Comparison of ENCODE assay signal across 20 cellular contexts in the genomic region with DNA sequence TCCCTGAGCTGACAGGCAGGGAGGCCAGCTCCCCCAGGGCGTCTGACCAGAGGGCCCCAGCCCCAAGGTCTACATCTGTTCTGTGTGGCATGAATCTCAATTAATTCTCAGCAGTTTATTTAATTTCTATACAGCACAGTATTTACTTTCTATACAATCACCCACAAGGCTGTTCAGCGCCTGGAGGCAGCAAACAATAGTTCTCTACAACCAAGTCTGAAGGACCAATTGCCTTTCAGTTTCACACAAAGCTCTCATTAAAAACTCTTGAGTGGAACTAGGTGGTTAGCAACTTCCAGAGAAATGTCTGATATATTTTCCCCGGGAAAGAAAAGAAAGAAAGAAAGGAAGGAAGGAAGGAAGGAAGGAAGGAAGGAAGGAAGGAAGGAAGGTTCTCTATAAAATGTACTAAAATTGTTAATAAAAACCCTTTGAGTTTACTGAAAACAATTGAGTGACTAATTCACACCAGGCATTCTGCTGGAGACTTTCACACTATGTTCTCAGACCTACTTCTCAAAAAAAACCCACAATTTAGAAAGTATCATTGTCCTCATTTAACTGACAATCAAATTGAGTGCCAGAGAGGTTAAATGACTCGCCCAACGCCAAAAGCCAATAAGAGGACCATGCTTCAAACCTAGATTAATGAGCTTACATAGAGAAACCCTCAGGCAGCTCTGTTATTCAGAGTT.
DNase-seq lines count a peak whose midpoint lies in the region; ATAC-seq, FAIRE-seq and TF ChIP-seq lines count a peak whose summit lies in the region.
"Had no signal": no experiment of that assay in that cellular context is flagged by ENCODE, and none has a peak within 500 bp of the region (broad histone marks: within the 10 kb centered on the region; RNA-seq: fewer than 3 reads in every experiment).

No MANE protein-coding gene starts in this region.

- DNase-seq in T-helper 1 cell (no peak), NCI-H748 (lab: John Stamatoyannopoulos, UW; ENCODE audit: unreplicated experiment) (peak; percentile 64), pons (ENCODE audit: low spot score) (peak; percentile 16), right lobe of liver (no peak), HTR-8/SVneo (ENCODE audit: insufficient read length, low spot score) (no peak)
- no peak for DNase-seq in central memory CD8-positive, alpha-beta T cell (ENCODE audit: low spot score in 2 of 2)
- DNase-seq in activated naive CD4-positive, alpha-beta T cell treated with Interleukin-2 at 50 U/mL for 16 hours = no peak
- DNase-seq: activated effector memory CD4-positive, alpha-beta T cell treated with anti-CD3 and anti-CD28 coated beads, Interleukin-2, amount 50 U/mL, for 16 hours; body of pancreas; DMS79 treated with DMSO at 0.1 percent for 48 hours; NCI-H2081; occipital lobe; T-helper 9 cell; transverse colon had no signal

- no peaks in the 10 kb centered on the region for H3K4me1 ChIP-seq in right lobe of liver
- H3K4me1 ChIP-seq: body of pancreas, transverse colon had no signal

- H3K27ac Mint-ChIP-seq in T-helper 1 cell treated with Interleukin-12 subunit alpha and Interleukin-12 subunit beta and Interleukin-4 antibody, amounts not matched to agents 30 μg/mL and 1 μg/mL, for 36 hours = no peak overlapping the region
- no peak overlapping the region for H3K27ac Mint-ChIP-seq in central memory CD8-positive, alpha-beta T cell (ENCODE audit: low read depth)
- H3K27ac Mint-ChIP-seq: dendritic cell treated with granulocyte-macrophage colony-stimulating factor and Interleukin-4, amounts not matched to agents 40 ng/mL and 50 ng/mL, for 4 days had no signal

- ATAC-seq in central memory CD8-positive, alpha-beta T cell (replicated peaks; ENCODE audit: extremely low read depth, poor library complexity, severe bottlenecking) = peak; percentile 37
- ATAC-seq in right lobe of liver = no peak
- ATAC-seq: body of pancreas, esophagus mucosa, sciatic nerve had no signal

- TF ChIP-seq CTCF in right lobe of liver (IDR thresholded peaks at IDR 0.05) = no peak

- H3K4me1 Mint-ChIP-seq in T-helper 1 cell treated with Interleukin-12 subunit alpha and Interleukin-12 subunit beta and Interleukin-4 antibody, amounts not matched to agents 30 μg/mL and 1 μg/mL, for 36 hours (ENCODE audit: low read depth) = peaks cover 4% of the 10 kb centered on the region
- peaks cover 6% of the 10 kb centered on the region for H3K4me1 Mint-ChIP-seq in central memory CD8-positive, alpha-beta T cell

- no peak overlapping the region for H3K4me3 ChIP-seq in right lobe of liver
- H3K4me3 ChIP-seq: body of pancreas, transverse colon had no signal

- H3K27me3 Mint-ChIP-seq in T-helper 1 cell treated with Interleukin-12 subunit alpha and Interleukin-12 subunit beta and Interleukin-4 antibody, amounts not matched to agents 30 μg/mL and 1 μg/mL, for 36 hours (ENCODE audit: low read depth) = peaks cover 16% of the 10 kb centered on the region
- peaks cover 21% of the 10 kb centered on the region for H3K27me3 Mint-ChIP-seq in central memory CD8-positive, alpha-beta T cell

- FAIRE-seq in HTR-8/SVneo (lab: Jason Lieb, UNC) = no peak
- FAIRE-seq: A204.1 had no signal

- no peak overlapping the region for H3K27ac ChIP-seq in right lobe of liver
- H3K27ac ChIP-seq: body of pancreas, C4-2B, transverse colon had no signal

- H3K9me3 Mint-ChIP-seq in T-helper 1 cell treated with Interleukin-12 subunit alpha and Interleukin-12 subunit beta and Interleukin-4 antibody, amounts not matched to agents 30 μg/mL and 1 μg/mL, for 36 hours = no peaks in the 10 kb centered on the region
- no peaks in the 10 kb centered on the region for H3K9me3 Mint-ChIP-seq in central memory CD8-positive, alpha-beta T cell
- H3K9me3 Mint-ChIP-seq: dendritic cell treated with granulocyte-macrophage colony-stimulating factor and Interleukin-4, amounts not matched to agents 40 ng/mL and 50 ng/mL, for 4 days had no signal

- H3K9me3 ChIP-seq in right lobe of liver = no peaks in the 10 kb centered on the region
- H3K9me3 ChIP-seq: body of pancreas, transverse colon had no signal

- no peaks in the 10 kb centered on the region for H3K27me3 ChIP-seq in right lobe of liver
- H3K27me3 ChIP-seq: body of pancreas, transverse colon had no signal

- no peaks in the 10 kb centered on the region for H3K36me3 ChIP-seq in right lobe of liver
- H3K36me3 ChIP-seq: transverse colon had no signal

- H3K4me3 Mint-ChIP-seq in T-helper 1 cell treated with Interleukin-12 subunit alpha and Interleukin-12 subunit beta and Interleukin-4 antibody, amounts not matched to agents 30 μg/mL and 1 μg/mL, for 36 hours = peak overlapping the region; percentile 39
- H3K4me3 Mint-ChIP-seq in central memory CD8-positive, alpha-beta T cell = peak overlapping the region; percentile 29
- H3K4me3 Mint-ChIP-seq: dendritic cell treated with granulocyte-macrophage colony-stimulating factor and Interleukin-4, amounts not matched to agents 40 ng/mL and 50 ng/mL, for 4 days had no signal

- intact Hi-C loops in right lobe of liver (cut with DNase I) = no loop called here

- H3K36me3 Mint-ChIP-seq in T-helper 1 cell treated with Interleukin-12 subunit alpha and Interleukin-12 subunit beta and Interleukin-4 antibody, amounts not matched to agents 30 μg/mL and 1 μg/mL, for 36 hours (ENCODE audit: low read depth) = no peaks in the 10 kb centered on the region
- H3K36me3 Mint-ChIP-seq in central memory CD8-positive, alpha-beta T cell (ENCODE audit: insufficient read depth) = peaks cover 3% of the 10 kb centered on the region

- TF ChIP-seq POLR2A in right lobe of liver (IDR thresholded peaks at IDR 0.05) = no peak

- 61% methylated on average over 4 of the region's 5 CpGs for WGBS in right lobe of liver (ENCODE audit: insufficient coverage, low coverage, low lambda C conversion rate, missing lambda C conversion rate)

Comparison
In these comparisons a context has a peak if more than half of its experiments do, and no peak if none do; other contexts are left out.
1. DNase-seq: peak in NCI-H748 (single experiment) and pons (single experiment); none in T-helper 1 cell (0 of 5), central memory CD8-positive, alpha-beta T cell (0 of 2), right lobe of liver (0 of 3), activated naive CD4-positive, alpha-beta T cell treated with Interleukin-2 at 50 U/mL for 16 hours (single experiment) and HTR-8/SVneo (single experiment).